16 cellular contexts compared by ENCODE assay signal in the genomic region with DNA sequence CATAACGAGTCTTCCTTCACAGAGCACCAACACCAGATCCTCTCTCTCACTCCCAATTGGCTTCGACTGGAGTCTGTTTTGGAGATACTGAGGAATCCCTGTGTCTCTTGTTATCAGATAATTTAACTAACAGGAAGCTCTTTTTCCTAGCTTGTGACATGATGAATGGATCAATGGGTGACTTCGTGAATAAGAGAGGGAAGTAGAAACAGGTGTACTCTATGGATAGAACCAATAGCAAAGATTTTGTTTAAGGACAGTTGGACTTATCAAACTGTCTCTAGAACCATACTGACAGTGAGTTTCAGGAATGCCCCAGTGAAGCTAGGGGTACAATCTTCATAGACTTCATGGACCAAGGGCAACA. TPM values are rescaled to one million over a fixed set of nuclear protein-coding genes. Genes with fewer than 3 reads are reported as not detected.
DNase-seq lines count a peak whose midpoint lies in the region; ATAC-seq and TF ChIP-seq lines count a peak whose summit lies in the region.
"Had no signal": no experiment of that assay in that cellular context is flagged by ENCODE, and none has a peak within 500 bp of the region (broad histone marks: within the 10 kb centered on the region; RNA-seq: fewer than 3 reads in every experiment).

No MANE protein-coding gene starts in this region.

- H3K27ac ChIP-seq in naive thymus-derived CD4-positive, alpha-beta T cell (ENCODE audit: low read depth, low read length) = no peak overlapping the region
- peak overlapping the region; percentile 23 to 74 for H3K27ac ChIP-seq in testis

- TF ChIP-seq POLR2A in testis (IDR thresholded peaks at IDR 0.05) = no peak

- H3K4me1 Mint-ChIP-seq in activated naive CD4-positive, alpha-beta T cell treated with anti-CD3 and anti-CD28 coated beads, Interleukin-2, amount 10 ng/mL, durations not matched to agents 7 days and 5 days = peaks cover 62% of the 10 kb centered on the region
- H3K4me1 Mint-ChIP-seq in brain = peaks cover 39% of the 10 kb centered on the region
- H3K4me1 Mint-ChIP-seq in naive thymus-derived CD4-positive, alpha-beta T cell = peaks cover 31 to 77% (median 60%) of the 10 kb centered on the region in 7 donors

- H3K27ac Mint-ChIP-seq in activated naive CD4-positive, alpha-beta T cell treated with anti-CD3 and anti-CD28 coated beads, Interleukin-2, amount 10 ng/mL, durations not matched to agents 7 days and 5 days = peak overlapping the region; percentile 8
- peak overlapping the region in 4 of 5 experiments; percentile 52 to 91 (median 84) for H3K27ac Mint-ChIP-seq in brain
- peak overlapping the region in 5 of 9 donors; percentile 2 to 89 (median 72) for H3K27ac Mint-ChIP-seq in naive thymus-derived CD4-positive, alpha-beta T cell
- H3K27ac Mint-ChIP-seq: immature natural killer cell had no signal

- no peaks in the 10 kb centered on the region for H3K27me3 ChIP-seq in naive thymus-derived CD4-positive, alpha-beta T cell (ENCODE audit: control insufficient read depth in 2 of 2, insufficient read depth in 2 of 2, low read length in 2 of 2)
- no peaks in the 10 kb centered on the region for H3K27me3 ChIP-seq in testis
- H3K27me3 ChIP-seq: MG63 had no signal

- POLR2A ChIA-PET in naive thymus-derived CD4-positive, alpha-beta T cell (lab: Charles Lee) = interaction anchor here (1.7 kb wide), 1 partner anchor 51 kb away, joined by 11 read pairs; a partner anchor contains a TSS

- peaks cover 10% of the 10 kb centered on the region for H3K27me3 Mint-ChIP-seq in activated naive CD4-positive, alpha-beta T cell treated with anti-CD3 and anti-CD28 coated beads, Interleukin-2, amount 10 ng/mL, durations not matched to agents 7 days and 5 days
- H3K27me3 Mint-ChIP-seq in brain = peaks cover 5% of the 10 kb centered on the region
- H3K27me3 Mint-ChIP-seq in naive thymus-derived CD4-positive, alpha-beta T cell = peaks cover 0 to 3% (median 0%) of the 10 kb centered on the region in 5 donors

- peaks cover 11 to 35% of the 10 kb centered on the region in 2 donors for H3K4me1 ChIP-seq in naive thymus-derived CD4-positive, alpha-beta T cell (ENCODE audit: control insufficient read depth in 2 of 2, insufficient read depth in 2 of 2, low read length in 2 of 2)
- peaks cover 30% of the 10 kb centered on the region for H3K4me1 ChIP-seq in testis

- no peaks in the 10 kb centered on the region for H3K9me3 ChIP-seq in naive thymus-derived CD4-positive, alpha-beta T cell (ENCODE audit: control insufficient read depth in 2 of 3, low read length in 3 of 3)
- H3K9me3 ChIP-seq in testis = no peaks in the 10 kb centered on the region
- H3K9me3 ChIP-seq: MG63 had no signal

- no peak overlapping the region for H3K4me3 ChIP-seq in naive thymus-derived CD4-positive, alpha-beta T cell (ENCODE audit: low read length)
- no peak overlapping the region for H3K4me3 ChIP-seq in testis
- H3K4me3 ChIP-seq: MG63 had no signal

- no peak overlapping the region for H3K4me3 Mint-ChIP-seq in activated naive CD4-positive, alpha-beta T cell treated with anti-CD3 and anti-CD28 coated beads, Interleukin-2, amount 10 ng/mL, durations not matched to agents 7 days and 5 days
- no peak overlapping the region for H3K4me3 Mint-ChIP-seq in brain
- peak overlapping the region in 1 of 10 donors; percentile 24 for H3K4me3 Mint-ChIP-seq in naive thymus-derived CD4-positive, alpha-beta T cell
- H3K4me3 Mint-ChIP-seq: activated T-cell treated with anti-CD3 and anti-CD28 coated beads, Interleukin-2, amount 50 U/mL, for 72 hours; CD14-positive monocyte; immature natural killer cell had no signal

- TF ChIP-seq CTCF in brain (conservative IDR thresholded peaks at IDR 0.05) (no peak), testis (IDR thresholded peaks at IDR 0.05) (no peak)

- no peak for ATAC-seq in naive thymus-derived CD4-positive, alpha-beta T cell
- ATAC-seq in HG03457 (IDR thresholded peaks at IDR 0.05; ENCODE audit: unreplicated experiment) (no peak), left lobe of liver (no peak)
- ATAC-seq: activated T-cell treated with anti-CD3 and anti-CD28 coated beads, Interleukin-2, amount 50 U/mL, for 72 hours had no signal

- CTCF ChIA-PET in activated naive CD4-positive, alpha-beta T cell treated with anti-CD3 and anti-CD28 coated beads, Interleukin-2, amount 10 ng/mL, durations not matched to agents 7 days and 5 days (lab: Charles Lee) = interaction anchor here (0.8 to 1.2 kb wide), 2 partner anchors 15 to 45 kb away, joined by 3 read pairs; no protein-coding TSS in a partner anchor
- CTCF ChIA-PET in naive thymus-derived CD4-positive, alpha-beta T cell (lab: Charles Lee) = no interaction called here

- WGBS in testis, 2 donors = 35 to 50% methylated on average over 3 of the region's 3 CpGs

- H3K36me3 ChIP-seq in naive thymus-derived CD4-positive, alpha-beta T cell (ENCODE audit: control insufficient read depth in 2 of 3, insufficient read depth in 3 of 3, low read length in 3 of 3) = no peaks in the 10 kb centered on the region
- H3K36me3 ChIP-seq in testis (ENCODE audit: low read depth, missing control alignments) = no peaks in the 10 kb centered on the region
- H3K36me3 ChIP-seq: MG63 had no signal

- peaks cover 5% of the 10 kb centered on the region for H3K36me3 Mint-ChIP-seq in activated naive CD4-positive, alpha-beta T cell treated with anti-CD3 and anti-CD28 coated beads, Interleukin-2, amount 10 ng/mL, durations not matched to agents 7 days and 5 days
- H3K36me3 Mint-ChIP-seq in brain = no peaks in the 10 kb centered on the region
- H3K36me3 Mint-ChIP-seq in naive thymus-derived CD4-positive, alpha-beta T cell = peaks cover 0 to 9% (median 0%) of the 10 kb centered on the region in 5 donors
- H3K36me3 Mint-ChIP-seq: CD14-positive monocyte, immature natural killer cell had no signal

- DNase-seq in activated naive CD4-positive, alpha-beta T cell treated with anti-CD3 and anti-CD28 coated beads, Interleukin-2, amount 10 ng/mL, durations not matched to agents 7 days and 5 days = no peak
- no peak for DNase-seq in activated naive CD4-positive, alpha-beta T cell (lab: John Stamatoyannopoulos, UW)
- no peak for DNase-seq in naive thymus-derived CD4-positive, alpha-beta T cell
- no peak for DNase-seq in testis
- DNase-seq in activated CD8-positive, alpha-beta memory T cell treated with anti-CD3 and anti-CD28 coated beads for 24 hours = no peak
- no peak for DNase-seq in left lobe of liver (ENCODE audit: low spot score)
- DNase-seq: activated CD4-positive, alpha-beta T cell treated with anti-CD3 and anti-CD28 coated beads, Interleukin-2, amount 50 U/mL, for 48 hours; activated T-cell treated with anti-CD3 and anti-CD28 coated beads, Interleukin-2, amount 50 U/mL, for 72 hours; DMS79 treated with DMSO at 0.1 percent for 48 hours; immature natural killer cell; MG63; NCI-H2029; NCI-H510A treated with DMSO at 0.1 percent for 48 hours had no signal

- intact Hi-C loops in naive thymus-derived CD4-positive, alpha-beta T cell (cut with micrococcal nuclease) = no loop called here
- intact Hi-C loops in testis (cut with DNase I; ENCODE audit: low total_unique reads) = no loop called here

- H3K9me3 Mint-ChIP-seq in activated naive CD4-positive, alpha-beta T cell treated with anti-CD3 and anti-CD28 coated beads, Interleukin-2, amount 10 ng/mL, durations not matched to agents 7 days and 5 days = no peaks in the 10 kb centered on the region
- peaks cover 0 to 12% (median 0%) of the 10 kb centered on the region in 5 experiments for H3K9me3 Mint-ChIP-seq in brain
- H3K9me3 Mint-ChIP-seq in naive thymus-derived CD4-positive, alpha-beta T cell = peaks cover 0 to 4% (median 0%) of the 10 kb centered on the region in 11 donors

RNA-seq across cellular contexts. Expression of a gene that starts 29.4 kb away (rescaled TPM):
- 0.15 TPM for polyA plus RNA-seq in brain (ENCODE audit: insufficient read depth, low read depth, low replicate concordance)
- 10 to 100 TPM; 37.7 to 72.9 (median 41.5) TPM for total RNA-seq in naive thymus-derived CD4-positive, alpha-beta T cell
- polyA plus RNA-seq in naive thymus-derived CD4-positive, alpha-beta T cell = 10 to 100 TPM; 25.8 to 32.9 TPM
- 1 to 10 TPM in 1 of 2 donors, under 1 TPM in 1; 0.55 to 1.5 TPM for total RNA-seq in testis
- 1.4 TPM for polyA plus RNA-seq in testis (ENCODE audit: insufficient read depth, low read depth, low replicate concordance)
- total RNA-seq in left lobe of liver = 0.65 TPM

RNA-seq across cellular contexts. Expression of a gene that starts 50.5 kb away (rescaled TPM):
- 16.8 TPM for polyA plus RNA-seq in brain (ENCODE audit: insufficient read depth, low read depth, low replicate concordance)
- 100 to 1,000 TPM in 4 of 5 experiments, 10 to 100 TPM in 1; 25.3 to 161 (median 129) TPM for total RNA-seq in naive thymus-derived CD4-positive, alpha-beta T cell
- 10 to 100 TPM; 57.8 to 59.6 TPM for polyA plus RNA-seq in naive thymus-derived CD4-positive, alpha-beta T cell
- 10 to 100 TPM; 44.6 to 56.5 TPM for total RNA-seq in testis
- 17.1 TPM for polyA plus RNA-seq in testis (ENCODE audit: insufficient read depth, low read depth, low replicate concordance)
- 32.4 TPM for total RNA-seq in left lobe of liver

Comparison
In these comparisons a context has a peak if more than half of its experiments do, and no peak if none do; other contexts are left out.
1. H3K27ac Mint-ChIP-seq: peak in every context shown above with its lines; median percentile 84 in brain; 72 in naive thymus-derived CD4-positive, alpha-beta T cell; 8 in activated naive CD4-positive, alpha-beta T cell treated with anti-CD3 and anti-CD28 coated beads, Interleukin-2, amount 10 ng/mL, durations not matched to agents 7 days and 5 days.
2. RNA of a gene that starts 29.4 kb away (total RNA-seq): 37.7 to 72.9 TPM in naive thymus-derived CD4-positive, alpha-beta T cell; 0.55 to 1.5 TPM in testis and 0.65 TPM in left lobe of liver (single experiment); every median in the first group is over 10 times any median in the second.